In genomic region chr2:223668302-223668998, GRCh38 we compare ENCODE assay signal across 1 cellular context.
A peak's percentile ranks its signal among the peaks of the same experiment; 100 is the strongest.
TF ChIP-seq lines count a peak whose summit lies in the region.

No MANE protein-coding gene starts in this region.

TF ChIP-seq in HepG2, 621 proteins besides CTCF, POLR2A, EP300 and RAD21 (continued from another document):
- TF ChIP-seq USF2 (IDR thresholded peaks at IDR 0.05; ENCODE audit: low read depth, low read length), result peak; percentile 50; the same call in 1 of the 2 replicates
- TF ChIP-seq USF2 (CRISPR knock-in tag; IDR thresholded peaks at IDR 0.05; ENCODE audit: borderline replicate concordance), result no peak
